Comparison of ENCODE assay signal across 22 cellular contexts in genomic region chr6:44189257-44189656, GRCh38. TPM values are rescaled to one million over a fixed set of nuclear protein-coding genes. Genes with fewer than 3 reads are reported as not detected.
"Had no signal": no experiment of that assay in that cellular context is flagged by ENCODE, and none has a peak within 500 bp of the region (broad histone marks: within the 10 kb centered on the region; RNA-seq: fewer than 3 reads in every experiment).

No MANE protein-coding gene starts in this region.

- H2AFZ ChIP-seq: hepatocyte had no signal

- H3K36me3 ChIP-seq: colonic mucosa, pancreas, suprapubic skin, thyroid gland, upper lobe of left lung, vagina had no signal

- H3K79me2 ChIP-seq: hepatocyte had no signal

- H3K9me3 Mint-ChIP-seq: neural crest cell had no signal

- H3K36me3 Mint-ChIP-seq: naive thymus-derived CD8-positive, alpha-beta T cell had no signal

- H3K4me3 ChIP-seq: colonic mucosa, hepatocyte, pancreas, smooth muscle cell, suprapubic skin, thyroid gland, upper lobe of left lung, vagina had no signal

- DNase-seq: colonic mucosa; dermis blood vessel endothelial cell; foreskin melanocyte; head of caudate nucleus; kidney glomerular epithelial cell; mammary epithelial cell; naive thymus-derived CD8-positive, alpha-beta T cell; occipital lobe; pancreas; right cardiac atrium; stimulated activated CD4-positive, alpha-beta T cell treated with anti-CD3 and anti-CD28 coated beads, Interleukin-2, amount 100 ng/mL, for 48 hours; stimulated activated naive CD8-positive, alpha-beta T cell treated with anti-CD3 and anti-CD28 coated beads, Interleukin-15, Interleukin-2, amounts not matched to agents 100 U/mL and 50 U/mL, for 24 hours; thyroid gland; upper lobe of left lung had no signal

- H3K9me3 ChIP-seq: colonic mucosa, pancreas, suprapubic skin, thyroid gland, upper lobe of left lung, vagina had no signal

- H3K4me2 ChIP-seq: hepatocyte, smooth muscle cell had no signal

- H3K27ac Mint-ChIP-seq: progenitor cell of endocrine pancreas had no signal

- H3K4me1 ChIP-seq: colonic mucosa, pancreas, thyroid gland, vagina had no signal

- H3K27ac ChIP-seq: colonic mucosa, hepatocyte, pancreas, suprapubic skin, thyroid gland, upper lobe of left lung, vagina had no signal

- FAIRE-seq: pancreas had no signal

- H3K27me3 ChIP-seq: colonic mucosa, hepatocyte, pancreas, suprapubic skin, thyroid gland, upper lobe of left lung, vagina had no signal

- H3K4me3 Mint-ChIP-seq: naive thymus-derived CD8-positive, alpha-beta T cell; neural crest cell had no signal

- ATAC-seq: left lobe of liver; naive thymus-derived CD8-positive, alpha-beta T cell; pancreas; right cardiac atrium; stimulated activated naive CD8-positive, alpha-beta T cell treated with anti-CD3 and anti-CD28 coated beads, Interleukin-15, Interleukin-2, amounts not matched to agents 100 U/mL and 50 U/mL, for 24 hours had no signal

RNA-seq across cellular contexts. Expression of gene MYMX, which starts 27.5 kb away (rescaled TPM):
- total RNA-seq: colonic mucosa; dermis blood vessel endothelial cell; hepatocyte; left lobe of liver; mononuclear cell; naive thymus-derived CD8-positive, alpha-beta T cell; neural crest cell; occipital lobe; progenitor cell of endocrine pancreas; smooth muscle cell; suprapubic skin; thyroid gland; vagina had no signal
- polyA plus RNA-seq: hepatocyte; naive thymus-derived CD8-positive, alpha-beta T cell; smooth muscle cell had no signal

RNA-seq across cellular contexts. Expression of gene CAPN11, which starts 30.6 kb away (rescaled TPM):
- total RNA-seq: naive thymus-derived CD8-positive, alpha-beta T cell; neural crest cell; occipital lobe; progenitor cell of endocrine pancreas; smooth muscle cell had no signal
- polyA plus RNA-seq: mammary epithelial cell; naive thymus-derived CD8-positive, alpha-beta T cell had no signal
